8 cellular contexts compared by ENCODE assay signal in the genomic region with DNA sequence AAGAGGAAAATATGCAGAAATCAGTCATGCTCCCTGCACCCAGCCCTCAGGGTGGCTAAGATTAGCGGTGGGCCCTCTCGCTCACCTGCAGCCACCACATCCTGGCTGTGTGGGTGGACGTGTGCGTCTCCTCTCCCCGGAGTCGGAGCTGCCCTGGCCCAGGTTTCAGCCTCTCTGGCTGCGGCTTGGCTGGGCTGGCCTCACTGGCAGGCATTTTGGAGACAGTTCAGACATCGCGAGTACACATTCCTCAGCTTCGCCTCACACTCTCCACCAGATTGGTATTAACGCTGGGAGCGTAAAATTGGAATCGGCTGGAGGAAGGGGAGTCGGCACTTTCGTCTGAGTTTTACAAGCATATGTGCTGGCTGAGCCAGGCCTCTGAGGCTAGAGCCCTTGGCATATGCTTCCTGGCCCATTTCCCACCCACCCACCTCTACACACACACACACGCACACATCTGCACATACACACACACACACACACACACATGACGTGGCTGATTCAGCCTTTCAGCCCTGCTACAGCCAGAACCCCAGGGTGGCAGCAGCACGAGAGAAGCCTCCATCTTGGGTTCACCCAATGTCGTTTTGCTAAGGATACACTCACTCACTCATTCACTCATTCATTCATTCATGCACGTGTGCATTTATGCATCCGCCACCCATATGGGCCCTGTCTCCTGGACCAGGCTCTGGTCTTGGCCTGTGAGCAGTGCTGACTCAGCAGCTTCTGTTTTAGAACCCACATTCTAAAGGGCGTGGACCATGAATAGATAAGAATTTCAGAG. TPM values are rescaled to one million over a fixed set of nuclear protein-coding genes. Genes with fewer than 3 reads are reported as not detected.
DNase-seq lines count a peak whose midpoint lies in the region; ATAC-seq, FAIRE-seq and TF ChIP-seq lines count a peak whose summit lies in the region.

No MANE protein-coding gene starts in this region.

- H3K27ac Mint-ChIP-seq in astrocyte (ENCODE audit: unreplicated experiment) (peak overlapping the region; percentile 94), nephron progenitor cell (peak overlapping the region; percentile 94)

- peak overlapping the region; percentile 23 for H3K27ac ChIP-seq in astrocyte (ENCODE audit: low read depth, low read length)

- H3K4me3 Mint-ChIP-seq in astrocyte (ENCODE audit: unreplicated experiment) (no peak overlapping the region), nephron progenitor cell (no peak overlapping the region)

- no peaks in the 10 kb centered on the region for H3K9me3 ChIP-seq in astrocyte (ENCODE audit: insufficient read depth, low read depth, low read length)

- H3K36me3 ChIP-seq in astrocyte (ENCODE audit: insufficient read depth, low read length) = no peaks in the 10 kb centered on the region

- ATAC-seq in GM18867 (IDR thresholded peaks at IDR 0.05; ENCODE audit: unreplicated experiment) = peak; percentile 60
- ATAC-seq in HG03066 (IDR thresholded peaks at IDR 0.05; ENCODE audit: low read depth, unreplicated experiment) = peak; percentile 88

- H3K9ac ChIP-seq in astrocyte (ENCODE audit: low read length) = peak overlapping the region; percentile 11

- H4K20me1 ChIP-seq in astrocyte (ENCODE audit: insufficient read depth, low read length) = no peaks in the 10 kb centered on the region

- DNase-seq in astrocyte (ENCODE audit: low read depth) = peak; percentile 94
- DNase-seq in nephron progenitor cell = no peak
- no peak for DNase-seq in ecto neural progenitor cell (ENCODE audit: low spot score)
- DNase-seq in NCI-H510A (lab: John Stamatoyannopoulos, UW) = no peak
- no peak for DNase-seq in COR-L47 (lab: John Stamatoyannopoulos, UW)
- DNase-seq in Kasumi-1 (lab: John Stamatoyannopoulos, UW) = no peak

- peak overlapping the region; percentile 64 for H3K4me2 ChIP-seq in astrocyte (ENCODE audit: low read length)

- no peak for FAIRE-seq in astrocyte (lab: Jason Lieb, UNC)

- peaks cover 15% of the 10 kb centered on the region for H3K36me3 Mint-ChIP-seq in astrocyte (ENCODE audit: low read depth, unreplicated experiment)
- peaks cover 6% of the 10 kb centered on the region for H3K36me3 Mint-ChIP-seq in nephron progenitor cell (ENCODE audit: low read depth)

- H2AFZ ChIP-seq in astrocyte (ENCODE audit: low read depth, low read length) = peak overlapping the region; percentile 72

- H3K4me3 ChIP-seq in astrocyte (ENCODE audit: insufficient read depth, low read depth, low read length) = peak overlapping the region; percentile 5

- H3K79me2 ChIP-seq in astrocyte (ENCODE audit: insufficient read depth, low read length) = no peaks in the 10 kb centered on the region

- H3K4me1 ChIP-seq in astrocyte (ENCODE audit: insufficient read depth, low read length) = peaks cover 18% of the 10 kb centered on the region

- H3K9me3 Mint-ChIP-seq in astrocyte (ENCODE audit: unreplicated experiment) (peaks cover 3% of the 10 kb centered on the region), nephron progenitor cell (no peaks in the 10 kb centered on the region)

- peaks cover 20% of the 10 kb centered on the region for H3K4me1 Mint-ChIP-seq in astrocyte (ENCODE audit: low read depth, unreplicated experiment)
- H3K4me1 Mint-ChIP-seq in nephron progenitor cell = peaks cover 24% of the 10 kb centered on the region

- H3K27me3 ChIP-seq in astrocyte (ENCODE audit: insufficient read depth, low read length) = no peaks in the 10 kb centered on the region

- TF ChIP-seq CTCF in astrocyte (IDR thresholded peaks at IDR 0.05; ENCODE audit: insufficient read depth, low read depth, low read length) (no peak), nephron progenitor cell (IDR thresholded peaks at IDR 0.05) (no peak)

- H3K27me3 Mint-ChIP-seq in astrocyte (ENCODE audit: low read depth, unreplicated experiment) (no peaks in the 10 kb centered on the region), nephron progenitor cell (ENCODE audit: low read depth, poor library complexity) (no peaks in the 10 kb centered on the region)

RNA-seq across cellular contexts. Expression of a gene that starts 42.9 kb away (rescaled TPM):
- 13.2 and 16.7 TPM in 2 replicates for total RNA-seq in astrocyte
